ENCODE assay signal across 8 cellular contexts in the genomic region with DNA sequence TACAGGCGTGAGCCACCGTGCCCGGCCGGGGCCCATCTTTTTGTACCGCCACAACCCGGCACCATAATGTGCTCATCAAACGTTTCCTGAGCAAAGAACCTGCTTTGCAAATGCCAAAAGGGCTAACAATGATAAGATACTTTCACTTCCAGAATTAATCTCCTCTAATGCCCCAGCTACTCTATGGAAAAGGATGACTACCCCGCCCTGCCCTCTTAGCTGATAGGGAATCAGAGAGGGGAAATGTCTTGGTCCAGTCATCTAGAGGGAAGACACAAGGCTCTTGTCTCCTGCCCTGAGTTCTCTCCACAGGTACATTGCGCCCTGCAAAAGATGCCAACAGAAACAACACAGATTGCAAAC. TPM values are rescaled to one million over a fixed set of nuclear protein-coding genes. Genes with fewer than 3 reads are reported as not detected.
DNase-seq lines count a peak whose midpoint lies in the region; ATAC-seq, FAIRE-seq and TF ChIP-seq lines count a peak whose summit lies in the region.

No MANE protein-coding gene starts in this region.

- peaks cover 0 to 13% of the 10 kb centered on the region in 2 donors for H3K36me3 Mint-ChIP-seq in CD14-positive monocyte
- H3K36me3 Mint-ChIP-seq in IgD-negative memory B cell = peaks cover 3% of the 10 kb centered on the region
- H3K36me3 Mint-ChIP-seq in central memory CD8-positive, alpha-beta T cell (ENCODE audit: insufficient read depth) = peaks cover 8% of the 10 kb centered on the region
- peaks cover 16% of the 10 kb centered on the region for H3K36me3 Mint-ChIP-seq in nephron (ENCODE audit: low read depth)

- H3K4me1 Mint-ChIP-seq in CD14-positive monocyte = peaks cover 27% of the 10 kb centered on the region
- H3K4me1 Mint-ChIP-seq in IgD-negative memory B cell = peaks cover 8 to 14% (median 11%) of the 10 kb centered on the region in 3 donors
- peaks cover 27% of the 10 kb centered on the region for H3K4me1 Mint-ChIP-seq in central memory CD8-positive, alpha-beta T cell
- H3K4me1 Mint-ChIP-seq in nephron = peaks cover 4% of the 10 kb centered on the region

- ATAC-seq in central memory CD8-positive, alpha-beta T cell (replicated peaks; ENCODE audit: extremely low read depth, poor library complexity, severe bottlenecking) = no peak

- DNase-seq in CD14-positive monocyte (ENCODE audit: low spot score) = no peak
- DNase-seq in central memory CD8-positive, alpha-beta T cell (ENCODE audit: low spot score in 2 of 2) = no peak
- DNase-seq in globus pallidus (ENCODE audit: low spot score) = no peak
- no peak for DNase-seq in H54 (ENCODE audit: insufficient read length, low spot score)
- no peak for DNase-seq in frontal cortex (ENCODE audit: low spot score in 2 of 2)
- no peak for DNase-seq in activated CD4-positive, alpha-beta T cell treated with anti-CD3 and anti-CD28 coated beads, Interleukin-2, amount 50 U/mL, for 4 hours

- H3K4me3 Mint-ChIP-seq in CD14-positive monocyte (peak overlapping the region; percentile 79 to 89), IgD-negative memory B cell (peak overlapping the region; percentile 86 to 95 (median 90)), nephron (peak overlapping the region; percentile 84 to 94 (median 90))
- peak overlapping the region; percentile 81 for H3K4me3 Mint-ChIP-seq in central memory CD8-positive, alpha-beta T cell

- no peak for TF ChIP-seq POLR2A in H54 (IDR thresholded peaks at IDR 0.05; ENCODE audit: low read depth, low read length)

- TF ChIP-seq CTCF in CD14-positive monocyte (IDR thresholded peaks at IDR 0.05) (no peak), nephron (IDR thresholded peaks at IDR 0.05; ENCODE audit: unreplicated experiment in 3 of 3) (no peak)

- H3K9me3 Mint-ChIP-seq in CD14-positive monocyte = no peaks in the 10 kb centered on the region
- H3K9me3 Mint-ChIP-seq in IgD-negative memory B cell = no peaks in the 10 kb centered on the region
- H3K9me3 Mint-ChIP-seq in central memory CD8-positive, alpha-beta T cell = no peaks in the 10 kb centered on the region
- H3K9me3 Mint-ChIP-seq in nephron = no peaks in the 10 kb centered on the region

- H3K27ac Mint-ChIP-seq in CD14-positive monocyte (peak overlapping the region; percentile 58 to 85 (median 74)), IgD-negative memory B cell (peak overlapping the region; percentile 29 to 64 (median 35)), nephron (peak overlapping the region in 1 of 3 experiments; percentile 30)
- peak overlapping the region; percentile 77 for H3K27ac Mint-ChIP-seq in central memory CD8-positive, alpha-beta T cell (ENCODE audit: low read depth)

- FAIRE-seq in H54 (lab: Jason Lieb, UNC) (no peak), frontal cortex (lab: Jason Lieb, UNC) (no peak)

- peaks cover 0 to 4% (median 3%) of the 10 kb centered on the region in 3 donors for H3K27me3 Mint-ChIP-seq in CD14-positive monocyte (ENCODE audit: low read depth in 3 of 3)
- H3K27me3 Mint-ChIP-seq in IgD-negative memory B cell = peaks cover 3% of the 10 kb centered on the region
- H3K27me3 Mint-ChIP-seq in central memory CD8-positive, alpha-beta T cell = no peaks in the 10 kb centered on the region
- no peaks in the 10 kb centered on the region for H3K27me3 Mint-ChIP-seq in nephron (ENCODE audit: low read depth)

- intact Hi-C loops in CD14-positive monocyte (cut with micrococcal nuclease) = no loop called here

RNA-seq across cellular contexts. Expression of a gene that starts 0.6 kb away (rescaled TPM):
- polyA plus RNA-seq in CD14-positive monocyte = 1 to 10 TPM; 5.6 to 6.0 TPM
- polyA plus RNA-seq in IgD-negative memory B cell = 3.7 TPM
- total RNA-seq in frontal cortex = 75.4 TPM

RNA-seq across cellular contexts. Expression of a gene that starts 22.0 kb away (rescaled TPM):
- 1 to 10 TPM; 3.1 TPM for polyA plus RNA-seq in CD14-positive monocyte
- polyA plus RNA-seq in IgD-negative memory B cell = 9.7 TPM
- total RNA-seq in frontal cortex = not detected

RNA-seq across cellular contexts. Expression of a gene that starts 54.6 kb away (rescaled TPM):
- polyA plus RNA-seq in CD14-positive monocyte = 1 to 10 TPM; 6.8 to 8.9 TPM
- 10.2 TPM for polyA plus RNA-seq in IgD-negative memory B cell
- total RNA-seq in frontal cortex = 13.9 TPM
